In genomic region chr18:44708451-44709083, GRCh38 we compare ENCODE assay signal across 14 cellular contexts. TPM values are rescaled to one million over a fixed set of nuclear protein-coding genes. Genes with fewer than 3 reads are reported as not detected.
DNase-seq lines count a peak whose midpoint lies in the region; ATAC-seq and TF ChIP-seq lines count a peak whose summit lies in the region.
"Had no signal": no experiment of that assay in that cellular context is flagged by ENCODE, and none has a peak within 500 bp of the region (broad histone marks: within the 10 kb centered on the region; RNA-seq: fewer than 3 reads in every experiment).

No MANE protein-coding gene starts in this region.

- H3K27me3 ChIP-seq in ovary (no peaks in the 10 kb centered on the region), upper lobe of right lung (no peaks in the 10 kb centered on the region), foreskin keratinocyte (no peaks in the 10 kb centered on the region)
- H3K27me3 ChIP-seq: MG63 had no signal

- no peaks in the 10 kb centered on the region for H3K9me3 ChIP-seq in ovary
- H3K9me3 ChIP-seq in upper lobe of right lung, result no peaks in the 10 kb centered on the region
- H3K9me3 ChIP-seq: MG63 had no signal

- TF ChIP-seq EP300 in ovary (IDR thresholded peaks at IDR 0.05), result peak; percentile 39

- no peak for ATAC-seq in upper lobe of right lung
- ATAC-seq in HG02970 (IDR thresholded peaks at IDR 0.05; ENCODE audit: low FRiP score, unreplicated experiment), result no peak
- ATAC-seq in foreskin keratinocyte, result no peak
- ATAC-seq: naive thymus-derived CD8-positive, alpha-beta T cell had no signal

- H3K27ac ChIP-seq in ovary (peak overlapping the region; percentile 86 to 90), upper lobe of right lung (peak overlapping the region; percentile 63), foreskin keratinocyte (no peak overlapping the region)
- H3K27ac ChIP-seq: HL-60 had no signal

- no peak overlapping the region for H3K4me3 ChIP-seq in fibroblast of villous mesenchyme (ENCODE audit: low read depth, low read length)
- no peak overlapping the region for H3K4me3 ChIP-seq in ovary
- H3K4me3 ChIP-seq in upper lobe of right lung, result no peak overlapping the region
- H3K4me3 ChIP-seq: MG63 had no signal

- no peak for TF ChIP-seq CTCF in fibroblast of villous mesenchyme (IDR thresholded peaks at IDR 0.05; ENCODE audit: insufficient read depth, low read depth, low read length)
- no peak for TF ChIP-seq CTCF in ovary (IDR thresholded peaks at IDR 0.05)
- TF ChIP-seq CTCF in upper lobe of right lung (IDR thresholded peaks at IDR 0.05), result no peak
- no peak for TF ChIP-seq CTCF in foreskin keratinocyte (conservative IDR thresholded peaks at IDR 0.05)

- WGBS in ovary, 3 donors, result 6 to 10% (median 9%) methylated on average over 9 of the region's 9 CpGs

- H3K36me3 ChIP-seq in ovary (no peaks in the 10 kb centered on the region), upper lobe of right lung (no peaks in the 10 kb centered on the region)
- H3K36me3 ChIP-seq: MG63 had no signal

- intact Hi-C loops in ovary (cut with DNase I) (loop anchor here in 1 of 4 donors (10.0 kb wide), 1 partner anchor 76 kb away; no protein-coding TSS in a partner anchor), upper lobe of right lung (cut with DNase I) (no loop called here)

- no peak for TF ChIP-seq POLR2A in ovary (IDR thresholded peaks at IDR 0.05)

- DNase-seq in amniotic epithelial cell (ENCODE audit: low read depth) (peak; percentile 25), fibroblast of villous mesenchyme (ENCODE audit: low read depth) (peak; percentile 61), ovary (peak; percentile 59 to 69 (median 66)), upper lobe of right lung (no peak), DMS 273 (lab: John Stamatoyannopoulos, UW; ENCODE audit: unreplicated experiment) (no peak), foreskin keratinocyte (no peak)
- DNase-seq: activated CD8-positive, alpha-beta memory T cell treated with anti-CD3 and anti-CD28 coated beads, Interleukin-2, amount 50 U/mL, for 4 hours; activated naive CD8-positive, alpha-beta T cell treated with anti-CD3 and anti-CD28 coated beads, Interleukin-2, amount 10 ng/mL, durations not matched to agents 7 days and 5 days; MG63; naive thymus-derived CD8-positive, alpha-beta T cell; NCI-H446 treated with DMSO at 0.1 percent for 48 hours; stimulated activated CD4-positive, alpha-beta T cell treated with anti-CD3 and anti-CD28 coated beads, Interleukin-15, amount 100 ng/mL, for 24 hours had no signal

- H3K4me1 ChIP-seq in ovary (ENCODE audit: insufficient read depth) (peaks cover 19% of the 10 kb centered on the region), upper lobe of right lung (peaks cover 11% of the 10 kb centered on the region), foreskin keratinocyte (no peaks in the 10 kb centered on the region)

RNA-seq across cellular contexts. Expression of gene SETBP1, which starts 27.9 kb away (rescaled TPM):
- total RNA-seq in fibroblast of villous mesenchyme, result 2.6 and 2.9 TPM in 2 replicates
- total RNA-seq in ovary, result 10 to 100 TPM; 23.0 to 53.7 (median 33.3) TPM
- polyA plus RNA-seq in ovary, result 10 to 100 TPM in 1 of 2 donors, 1 to 10 TPM in 1; 7.8 to 12.9 TPM
- 39.5 TPM for total RNA-seq in upper lobe of right lung
- total RNA-seq in foreskin keratinocyte, result 5.8 and 9.8 TPM in 2 replicates
- polyA plus RNA-seq in foreskin keratinocyte, result 0.94 and 1.1 TPM in 2 replicates

Comparison
In these comparisons a context has a peak if more than half of its experiments do, and no peak if none do; other contexts are left out.
1. DNase-seq: peak in amniotic epithelial cell (single experiment), fibroblast of villous mesenchyme (single experiment) and ovary (5 of 5); none in upper lobe of right lung (single experiment), DMS 273 (single experiment) and foreskin keratinocyte (0 of 2).